Comparison of ENCODE assay signal across 8 cellular contexts in the genomic region with DNA sequence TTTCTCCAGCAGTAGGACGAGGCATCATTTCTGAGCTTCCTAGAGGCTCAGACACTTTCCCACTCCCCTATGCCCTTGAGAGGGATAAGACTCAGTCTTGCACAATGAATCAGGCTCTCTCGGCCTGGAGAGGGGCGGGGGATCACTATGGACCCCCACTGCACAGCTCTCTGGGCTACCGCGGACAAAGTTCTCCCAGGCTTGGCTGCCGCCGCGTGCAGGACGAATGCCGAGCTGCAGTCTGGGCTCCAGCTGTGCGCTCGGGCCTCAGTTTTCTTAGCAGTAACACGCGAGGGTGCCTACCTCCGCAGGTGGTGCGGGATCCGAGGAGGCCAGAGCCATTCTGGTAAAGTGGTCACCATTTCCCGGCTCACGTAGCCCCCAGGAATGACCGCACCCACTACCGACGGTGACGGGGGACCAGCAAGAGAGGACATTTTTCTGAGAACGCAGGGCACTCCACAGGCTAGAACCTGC. TPM values are rescaled to one million over a fixed set of nuclear protein-coding genes. Genes with fewer than 3 reads are reported as not detected.
DNase-seq lines count a peak whose midpoint lies in the region; FAIRE-seq and TF ChIP-seq lines count a peak whose summit lies in the region.

No MANE protein-coding gene starts in this region.

- H3K9me3 ChIP-seq in mesodermal cell (ENCODE audit: control insufficient read depth, low read length) = no peaks in the 10 kb centered on the region
- no peaks in the 10 kb centered on the region for H3K9me3 ChIP-seq in uterus

- H3K27ac ChIP-seq in mesodermal cell (ENCODE audit: low read depth, low read length, severe bottlenecking) (no peak overlapping the region), uterus (peak overlapping the region; percentile 11 to 35)

- CTCF ChIA-PET in activated naive CD4-positive, alpha-beta T cell treated with anti-CD3 and anti-CD28 coated beads for 36 hours (lab: Charles Lee) = interaction anchor here (1.1 to 6.4 kb wide), 6 partner anchors 47 to 293 kb away, joined by 3 to 89 read pairs (median 5); no protein-coding TSS in a partner anchor

- H3K4me3 Mint-ChIP-seq in activated naive CD4-positive, alpha-beta T cell treated with anti-CD3 and anti-CD28 coated beads for 36 hours = peak overlapping the region; percentile 75

- intact Hi-C loops in activated naive CD4-positive, alpha-beta T cell treated with anti-CD3 and anti-CD28 coated beads for 36 hours (cut with micrococcal nuclease) = loop anchor here (1.0 kb wide), 3 partner anchors 51 to 736 kb away; partner anchors contain the start of genes KIF24, NUDT2 and UBAP1
- intact Hi-C loops in uterus (cut with DNase I; ENCODE audit: low total_unique reads) = no loop called here

- H3K27ac Mint-ChIP-seq in activated naive CD4-positive, alpha-beta T cell treated with anti-CD3 and anti-CD28 coated beads for 36 hours = no peak overlapping the region

- WGBS in mesodermal cell (ENCODE audit: insufficient coverage in 2 of 2), 2 experiments = 6 to 7% methylated on average over 23 to 24 of the region's 24 CpGs

- no peaks in the 10 kb centered on the region for H3K9me3 Mint-ChIP-seq in activated naive CD4-positive, alpha-beta T cell treated with anti-CD3 and anti-CD28 coated beads for 36 hours

- H3K27me3 ChIP-seq in bronchial epithelial cell (ENCODE audit: control insufficient read depth, insufficient read depth, low read length) (no peaks in the 10 kb centered on the region), uterus (no peaks in the 10 kb centered on the region)

- no peaks in the 10 kb centered on the region for H3K36me3 ChIP-seq in bronchial epithelial cell (ENCODE audit: control insufficient read depth, insufficient read depth, low read length)
- H3K36me3 ChIP-seq in mesodermal cell (ENCODE audit: control insufficient read depth, insufficient read depth, low read length) = no peaks in the 10 kb centered on the region
- no peaks in the 10 kb centered on the region for H3K36me3 ChIP-seq in uterus

- TF ChIP-seq CTCF in bronchial epithelial cell (IDR thresholded peaks at IDR 0.05; ENCODE audit: insufficient read depth, low read length, severe bottlenecking) = no peak
- no peak for TF ChIP-seq CTCF in uterus (IDR thresholded peaks at IDR 0.05)

- DNase-seq in activated naive CD4-positive, alpha-beta T cell treated with anti-CD3 and anti-CD28 coated beads for 36 hours = peak; percentile 25
- no peak for DNase-seq in activated naive CD4-positive, alpha-beta T cell treated with Interleukin-2 at 50 U/mL for 16 hours
- DNase-seq in bronchial epithelial cell (ENCODE audit: low read depth) (no peak), uterus (no peak), NCI-H774 (lab: John Stamatoyannopoulos, UW) (no peak), OCI-M1 (lab: John Stamatoyannopoulos, UW) (no peak)
- DNase-seq in stimulated activated CD4-positive, alpha-beta T cell treated with anti-CD3 and anti-CD28 coated beads, Interleukin-4, amount 100 ng/mL, for 4 hours = no peak

- no peaks in the 10 kb centered on the region for H3K27me3 Mint-ChIP-seq in activated naive CD4-positive, alpha-beta T cell treated with anti-CD3 and anti-CD28 coated beads for 36 hours (ENCODE audit: low read depth)

- no peaks in the 10 kb centered on the region for H3K36me3 Mint-ChIP-seq in activated naive CD4-positive, alpha-beta T cell treated with anti-CD3 and anti-CD28 coated beads for 36 hours (ENCODE audit: low read depth)

- no peak for TF ChIP-seq POLR2A in uterus (IDR thresholded peaks at IDR 0.05)

- H3K4me1 ChIP-seq in mesodermal cell (ENCODE audit: control insufficient read depth, insufficient read depth, low read length, poor library complexity, severe bottlenecking) (peaks cover 6% of the 10 kb centered on the region), uterus (peaks cover 0 to 4% of the 10 kb centered on the region in 2 donors)

- H3K4me3 ChIP-seq in bronchial epithelial cell (ENCODE audit: low read depth, low read length) (peak overlapping the region; percentile 35), mesodermal cell (ENCODE audit: extremely low read depth, insufficient read depth, low read length, poor library complexity, severe bottlenecking) (peak overlapping the region; percentile 31), uterus (peak overlapping the region; percentile 7 to 10)

- FAIRE-seq in bronchial epithelial cell (lab: Jason Lieb, UNC) = no peak

- H3K4me1 Mint-ChIP-seq in activated naive CD4-positive, alpha-beta T cell treated with anti-CD3 and anti-CD28 coated beads for 36 hours (ENCODE audit: low read depth) = peaks cover 30% of the 10 kb centered on the region

RNA-seq across cellular contexts. Expression of gene MYORG, which starts 3.4 kb away (rescaled TPM):
- total RNA-seq in activated naive CD4-positive, alpha-beta T cell treated with anti-CD3 and anti-CD28 coated beads for 36 hours = 1 to 10 TPM; 1.1 to 2.0 TPM
- 2.1 and 5.1 TPM in 2 replicates for total RNA-seq in bronchial epithelial cell
- polyA plus RNA-seq in mesodermal cell (2013, experiment 1 of 2) = 4.1 TPM
- 2.8 TPM for polyA plus RNA-seq in mesodermal cell (2013, experiment 2 of 2)
- 1 to 10 TPM in 3 of 4 donors, under 1 TPM in 1; under 0.01 to 6.6 (median 2.3) TPM for total RNA-seq in uterus

RNA-seq across cellular contexts. Expression of gene NUDT2, which starts 50.7 kb away (rescaled TPM):
- 10 to 100 TPM; 39.2 to 42.9 TPM for total RNA-seq in activated naive CD4-positive, alpha-beta T cell treated with anti-CD3 and anti-CD28 coated beads for 36 hours
- total RNA-seq in bronchial epithelial cell (50.3 and 56.2 TPM in 2 replicates), uterus (10 to 100 TPM in 3 of 4 donors, 1 to 10 TPM in 1; 7.6 to 24.6 (median 20.2) TPM)
- 20.6 TPM for polyA plus RNA-seq in mesodermal cell (2013, experiment 1 of 2)
- 25.2 TPM for polyA plus RNA-seq in mesodermal cell (2013, experiment 2 of 2)

RNA-seq across cellular contexts. Expression of gene KIF24, which starts 51.0 kb away (rescaled TPM):
- total RNA-seq in activated naive CD4-positive, alpha-beta T cell treated with anti-CD3 and anti-CD28 coated beads for 36 hours = 1 to 10 TPM; 4.2 to 4.5 TPM
- total RNA-seq in bronchial epithelial cell (0.26 and 0.38 TPM in 2 replicates), uterus (1 to 10 TPM; 1.2 to 6.1 (median 1.5) TPM)
- 4.2 TPM for polyA plus RNA-seq in mesodermal cell (2013, experiment 1 of 2)
- polyA plus RNA-seq in mesodermal cell (2013, experiment 2 of 2) = 3.6 TPM
